8 cellular contexts compared by ENCODE assay signal in genomic region chr17:29148257-29148789, GRCh38.
A peak's percentile ranks its signal among the peaks of the same experiment; 100 is the strongest.
DNase-seq lines count a peak whose midpoint lies in the region; TF ChIP-seq lines count a peak whose summit lies in the region.

No MANE protein-coding gene starts in this region.

- DNase-seq in AG04449 (ENCODE audit: low read depth, low spot score) = no peak
- no peak for DNase-seq in astrocyte of the spinal cord (ENCODE audit: low read depth, low spot score)
- DNase-seq in head of caudate nucleus = no peak
- DNase-seq in NCI-H128 (lab: John Stamatoyannopoulos, UW; ENCODE audit: unreplicated experiment) = no peak
- no peak for DNase-seq in NCI-H1092 (lab: John Stamatoyannopoulos, UW)
- no peak for DNase-seq in central memory CD4-positive, alpha-beta T cell

- H3K4me1 ChIP-seq in HUES6 (ENCODE audit: control insufficient read depth, insufficient read depth, low read length) (peaks cover 34% of the 10 kb centered on the region), mucosa of stomach (ENCODE audit: control insufficient read depth, insufficient read depth, low read length) (peaks cover 7% of the 10 kb centered on the region)

- TF ChIP-seq CTCF in AG04449 (IDR thresholded peaks at IDR 0.05; ENCODE audit: insufficient read depth, low read length, missing control alignments) (no peak), astrocyte of the spinal cord (IDR thresholded peaks at IDR 0.05; ENCODE audit: low read depth, low read length) (no peak)

- intact Hi-C loops in head of caudate nucleus (cut with DNase I) = loop anchor here (5.0 kb wide), 1 partner anchor 34 kb away; the partner anchor contains the start of gene MYO18A

- H3K27me3 ChIP-seq in HUES6 (ENCODE audit: control insufficient read depth, insufficient read depth, low read length) (no peaks in the 10 kb centered on the region), mucosa of stomach (ENCODE audit: control insufficient read depth, insufficient read depth, low read length) (no peaks in the 10 kb centered on the region)

- H3K4me3 ChIP-seq in AG04449 (ENCODE audit: low read depth, low read length) (peak overlapping the region; percentile 38), HUES6 (ENCODE audit: low read depth, low read length) (peak overlapping the region; percentile 32; the same call in 1 of the 2 replicates), astrocyte of the spinal cord (ENCODE audit: low read depth, low read length) (peak overlapping the region; percentile 20), mucosa of stomach (ENCODE audit: low read length) (peak overlapping the region; percentile 33)

- no peak overlapping the region for H3K27ac ChIP-seq in HUES6 (ENCODE audit: low read depth, low read length)

- peak overlapping the region; percentile 22 for H3K9ac ChIP-seq in HUES6 (ENCODE audit: low read length)
- peak overlapping the region; percentile 64 for H3K9ac ChIP-seq in mucosa of stomach (ENCODE audit: low read length)

- POLR2A ChIA-PET in AG04449 (lab: Yijun Ruan, JAX) = interaction anchor here (0.5 to 1.1 kb wide), 8 partner anchors 16 to 302 kb away, joined by 3 to 7 read pairs (median 3); partner anchors contain the start of genes MYO18A and NUFIP2

- CTCF ChIA-PET in AG04449 (lab: Yijun Ruan, JAX) = interaction anchor here (0.7 to 25.0 kb wide), 37 partner anchors 10 to 534 kb away, joined by 3 to 454 read pairs (median 8); partner anchors contain the start of gene MYO18A

- H3K9me3 ChIP-seq in HUES6 (ENCODE audit: control insufficient read depth, insufficient read depth, low read depth, low read length) (no peaks in the 10 kb centered on the region), mucosa of stomach (ENCODE audit: control insufficient read depth, low read length) (no peaks in the 10 kb centered on the region)

- H3K36me3 ChIP-seq in HUES6 (ENCODE audit: control insufficient read depth, insufficient read depth, low read length) (no peaks in the 10 kb centered on the region), mucosa of stomach (ENCODE audit: control insufficient read depth, insufficient read depth, low read length) (no peaks in the 10 kb centered on the region)

- in situ Hi-C loops in astrocyte of the spinal cord (cut with HindIII; ENCODE audit: low sequenced_read_pairs) = no loop called here
